Comparison of ENCODE assay signal across 23 cellular contexts in the genomic region with DNA sequence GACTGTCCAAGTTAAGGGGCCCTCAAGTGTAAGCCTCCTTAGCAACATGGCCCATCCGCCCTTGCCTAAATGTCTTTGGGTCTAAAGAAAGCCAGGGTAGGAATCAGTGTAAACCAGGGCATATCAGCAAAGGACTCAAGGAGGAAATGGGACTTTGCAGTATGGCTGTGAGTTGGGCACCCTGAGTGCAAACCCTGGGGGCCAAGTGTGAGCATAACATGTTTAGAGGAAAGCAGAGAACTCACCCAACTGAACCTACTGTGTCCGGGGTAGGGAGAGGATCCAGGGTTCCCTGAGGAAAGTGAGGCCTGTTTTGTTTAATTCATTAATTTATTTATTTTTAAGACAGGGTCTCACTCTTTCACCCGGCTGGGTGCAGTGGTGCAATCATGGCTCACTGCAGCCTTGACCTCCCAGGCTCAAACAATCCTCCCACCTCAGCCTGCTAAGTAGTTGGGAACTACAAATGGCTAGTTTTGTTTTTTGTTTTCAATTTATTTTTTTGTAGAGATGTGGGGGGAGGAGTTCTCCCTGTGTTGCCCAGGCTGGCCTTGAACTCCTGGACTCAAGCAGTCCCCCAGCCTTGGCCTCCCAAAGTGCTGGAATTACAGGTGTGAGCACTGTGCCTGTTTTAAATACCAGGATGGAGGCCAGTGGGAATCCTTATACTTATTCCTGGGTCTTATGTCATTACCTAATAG. TPM values are rescaled to one million over a fixed set of nuclear protein-coding genes. Genes with fewer than 3 reads are reported as not detected.
DNase-seq lines count a peak whose midpoint lies in the region; ATAC-seq, FAIRE-seq and TF ChIP-seq lines count a peak whose summit lies in the region.
"Had no signal": no experiment of that assay in that cellular context is flagged by ENCODE, and none has a peak within 500 bp of the region (broad histone marks: within the 10 kb centered on the region; RNA-seq: fewer than 3 reads in every experiment).

No MANE protein-coding gene starts in this region.

- H3K9ac ChIP-seq in GM12878 (ENCODE audit: control insufficient read depth, insufficient read depth, low read length): no peak overlapping the region
- no peak overlapping the region for H3K9ac ChIP-seq in mesendoderm (ENCODE audit: low read length)
- H3K9ac ChIP-seq: BLaER1 had no signal

- POLR2A ChIA-PET in GM12878 (lab: Charles Lee): no interaction called here

- BruUV-seq in GM12878 (replicated peaks; lab: Mats Ljungman, UMichigan): no TSS peak

- no peak for DNase-seq in T-helper 2 cell treated with Interferon-gamma antibody and Interleukin-4, amounts not matched to agents 5 μg/mL and 100 μg/mL, for 36 hours (ENCODE audit: low spot score)
- DNase-seq in T-helper 2 cell: no peak
- no peak for DNase-seq in GM12878 (ENCODE audit: low read depth, low spot score)
- no peak for DNase-seq in mesendoderm
- DNase-seq in NCI-H748 treated with DMSO at 0.1 percent for 48 hours (lab: John Stamatoyannopoulos, UW): no peak
- DNase-seq: CD4-positive, alpha-beta T cell; CD8-positive, alpha-beta memory T cell; DMS53; DMS79 treated with DMSO at 0.1 percent for 48 hours; GF-D8; H9 had no signal

- no peak overlapping the region for H3K4me2 ChIP-seq in GM12878 (ENCODE audit: control insufficient read depth, insufficient read depth)
- no peak overlapping the region for H3K4me2 ChIP-seq in mesendoderm (ENCODE audit: low read length)
- H3K4me2 ChIP-seq: BLaER1, GM23338 had no signal

- no peaks in the 10 kb centered on the region for H3K36me3 ChIP-seq in GM12878 (ENCODE audit: control insufficient read depth in 2 of 2, insufficient read depth in 2 of 2, low read length in 1 of 2)
- H3K36me3 ChIP-seq in mesendoderm (ENCODE audit: control insufficient read depth, insufficient read depth, low read length): no peaks in the 10 kb centered on the region
- H3K36me3 ChIP-seq: BLaER1 had no signal

- H3K27ac ChIP-seq in GM12878 (ENCODE audit: control insufficient read depth, insufficient read depth): no peak overlapping the region
- H3K27ac ChIP-seq in mesendoderm (ENCODE audit: low read depth, low read length): no peak overlapping the region
- H3K27ac ChIP-seq: 22Rv1, BLaER1, C4-2B had no signal

- no peak overlapping the region for H3K18ac ChIP-seq in mesendoderm (ENCODE audit: low read length)

- no peaks in the 10 kb centered on the region for H3K4me1 Mint-ChIP-seq in T-helper 2 cell treated with Interferon-gamma antibody and Interleukin-4, amounts not matched to agents 5 μg/mL and 100 μg/mL, for 36 hours (ENCODE audit: low read depth)
- H3K4me1 Mint-ChIP-seq: B cell; CD8-positive, alpha-beta memory T cell had no signal

- peak overlapping the region; percentile 42 for H3K27ac Mint-ChIP-seq in T-helper 2 cell treated with Interferon-gamma antibody and Interleukin-4, amounts not matched to agents 5 μg/mL and 100 μg/mL, for 36 hours
- H3K27ac Mint-ChIP-seq: B cell; CD4-positive, alpha-beta T cell; CD8-positive, alpha-beta memory T cell; GM23338; H9 had no signal

- H2AK5ac ChIP-seq in mesendoderm (ENCODE audit: low read length): no peak overlapping the region

- no peak overlapping the region for H3K4me3 Mint-ChIP-seq in T-helper 2 cell treated with Interferon-gamma antibody and Interleukin-4, amounts not matched to agents 5 μg/mL and 100 μg/mL, for 36 hours
- H3K4me3 Mint-ChIP-seq: B cell; CD4-positive, alpha-beta T cell; CD8-positive, alpha-beta memory T cell; GM23338; H9 had no signal

- no peak overlapping the region for H2BK15ac ChIP-seq in mesendoderm (replicated peaks; ENCODE audit: low read depth)

- H3K79me2 ChIP-seq in GM12878 (ENCODE audit: control insufficient read depth, insufficient read depth, low read length) (no peaks in the 10 kb centered on the region), mesendoderm (ENCODE audit: control insufficient read depth, insufficient read depth, low read length) (no peaks in the 10 kb centered on the region)

- CTCF ChIA-PET in GM12878 (lab: Yijun Ruan, JAX): no interaction called here

- H3K4ac ChIP-seq in mesendoderm (ENCODE audit: low read depth, low read length): peak overlapping the region; percentile 39

- WGBS in GM12878 (ENCODE audit: insufficient coverage, insufficient replicate concordance, low lambda C conversion rate, missing lambda C conversion rate): 92% methylated on average over 3 of the region's 3 CpGs
- no CpG with 5 or more reads among the region's 3 CpGs for WGBS in mesendoderm (ENCODE audit: extremely low coverage, insufficient coverage, low lambda C conversion rate)

- TF ChIP-seq EP300 in GM12878 (IDR thresholded peaks at IDR 0.05; ENCODE audit: borderline replicate concordance in 1 of 2, control insufficient read depth in 1 of 2, low read depth in 2 of 2, low read length in 2 of 2): no peak

- H3K36me3 Mint-ChIP-seq in T-helper 2 cell treated with Interferon-gamma antibody and Interleukin-4, amounts not matched to agents 5 μg/mL and 100 μg/mL, for 36 hours (ENCODE audit: low read depth): peaks cover 4% of the 10 kb centered on the region

- H3K23ac ChIP-seq in mesendoderm (ENCODE audit: low read length): no peak overlapping the region

- H2BK5ac ChIP-seq in mesendoderm (ENCODE audit: low read length): no peak overlapping the region

- FAIRE-seq in GM12878 (lab: Jason Lieb, UNC): no peak
- FAIRE-seq: A204.1, D721Med, GM19239 had no signal

- no peaks in the 10 kb centered on the region for H3K79me1 ChIP-seq in mesendoderm (ENCODE audit: low read length)

- H3K9me3 ChIP-seq in GM12878 (replicated peaks; ENCODE audit: control insufficient read depth, insufficient read depth, low read length): no peaks in the 10 kb centered on the region
- H3K9me3 ChIP-seq: BLaER1 had no signal

- H3K27me3 Mint-ChIP-seq in T-helper 2 cell treated with Interferon-gamma antibody and Interleukin-4, amounts not matched to agents 5 μg/mL and 100 μg/mL, for 36 hours (ENCODE audit: low read depth): no peaks in the 10 kb centered on the region
- H3K27me3 Mint-ChIP-seq: B cell; CD4-positive, alpha-beta T cell; CD8-positive, alpha-beta memory T cell had no signal

- no peak overlapping the region for H4K5ac ChIP-seq in mesendoderm (ENCODE audit: low read length)

- in situ Hi-C loops in GM12878 (cut with MboI): no loop called here

- no peak overlapping the region for H2BK120ac ChIP-seq in mesendoderm (ENCODE audit: low read depth, low read length)

- RAD21 ChIA-PET in GM12878 (lab: Charles Lee; ENCODE audit: unreplicated experiment): no interaction called here

- H3K56ac ChIP-seq in mesendoderm (ENCODE audit: low read length): no peak overlapping the region

- no peaks in the 10 kb centered on the region for H3K9me3 Mint-ChIP-seq in T-helper 2 cell treated with Interferon-gamma antibody and Interleukin-4, amounts not matched to agents 5 μg/mL and 100 μg/mL, for 36 hours
- H3K9me3 Mint-ChIP-seq: CD4-positive, alpha-beta T cell; CD8-positive, alpha-beta memory T cell; GM23338; H9 had no signal

- H3K27me3 ChIP-seq in GM12878 (replicated peaks in 1 of 2; ENCODE audit: control insufficient read depth in 2 of 2, insufficient read depth in 2 of 2, low read length in 1 of 2) (no peaks in the 10 kb centered on the region), mesendoderm (ENCODE audit: insufficient read depth, low read length, poor library complexity) (no peaks in the 10 kb centered on the region)
- H3K27me3 ChIP-seq: BLaER1 had no signal

- H4K8ac ChIP-seq in mesendoderm (ENCODE audit: low read depth, low read length): no peak overlapping the region

- H3K4me1 ChIP-seq in GM12878 (ENCODE audit: control insufficient read depth, insufficient read depth, low read length) (no peaks in the 10 kb centered on the region), mesendoderm (ENCODE audit: control insufficient read depth, low read depth, low read length) (peaks cover 1% of the 10 kb centered on the region)
- H3K4me1 ChIP-seq: BLaER1 had no signal

- H4K20me1 ChIP-seq in GM12878 (ENCODE audit: control insufficient read depth, insufficient read depth): no peaks in the 10 kb centered on the region
- H4K20me1 ChIP-seq: BLaER1 had no signal

- peak; percentile 39; the same call in 2 of the 3 replicates for ATAC-seq in GM12878
- no peak for ATAC-seq in HG02623 (IDR thresholded peaks at IDR 0.05; ENCODE audit: unreplicated experiment)
- ATAC-seq in activated CD4-positive, CD25-positive, alpha-beta regulatory T cell treated with anti-CD3 and anti-CD28 coated beads, Interleukin-2, amount 50 U/mL, for 24 hours: no peak
- ATAC-seq: GM23338, HCT116 had no signal

- TF ChIP-seq POLR2A in GM12878 (IDR thresholded peaks at IDR 0.05; ENCODE audit: low read depth, low read length): no peak

- TF ChIP-seq RAD21 in GM12878 (IDR thresholded peaks at IDR 0.05; ENCODE audit: insufficient read depth, low read depth, low read length): no peak

- TF ChIP-seq CTCF in GM12873 (IDR thresholded peaks at IDR 0.05; ENCODE audit: insufficient read depth, low read depth, low read length, missing control alignments) (peak; percentile 14), GM12878 (IDR thresholded peaks at IDR 0.05 in 2 of 3, conservative IDR thresholded peaks at IDR 0.05 in 1 of 3; ENCODE audit: control insufficient read depth in 2 of 3, extremely low read depth in 1 of 3, insufficient read depth in 1 of 3, low read depth in 3 of 3, low read length in 3 of 3) (no peak)

- intact Hi-C loops in GM12878 (cut with micrococcal nuclease; ENCODE audit: unreplicated experiment): no loop called here

- SMC1A ChIA-PET in GM12878 (lab: Charles Lee; ENCODE audit: uncharacterized antibody, unreplicated experiment): no interaction called here

- H3K4me3 ChIP-seq in GM12878 (no peak overlapping the region), mesendoderm (ENCODE audit: low read length) (no peak overlapping the region)
- H3K4me3 ChIP-seq: BLaER1, GM23338 had no signal

- H2AFZ ChIP-seq in GM12878 (ENCODE audit: control insufficient read depth, low read depth, low read length): no peak overlapping the region
- H2AFZ ChIP-seq: GM23338 had no signal

RNA-seq across cellular contexts. Expression of a gene that starts 51.0 kb away (rescaled TPM):
- 253 and 258 TPM in 2 replicates for total RNA-seq in GM12878 (2013; cell fraction: nucleolus; rRNA removed)
- total RNA-seq in GM12878 (2014; rRNA removed): 371 and 391 TPM in 2 replicates
- total RNA-seq in GM12878 (2014; rRNA removed; fragmentation: Illumina TruSeq; extraction: Trizol): 433 and 438 TPM in 2 replicates
- total RNA-seq in GM12878 (2021): 569 and 578 TPM in 2 replicates
- 153 TPM for polyA plus RNA-seq in GM12878 (2011; ENCODE audit: low read depth)
- 532 and 757 TPM in 2 replicates for polyA plus RNA-seq in GM12878 (2011; rRNA removed)
- polyA plus RNA-seq in GM12878 (2011; cell fraction: cytosol; rRNA removed): 223 and 243 TPM in 2 replicates
- 160 and 218 TPM in 2 replicates for polyA plus RNA-seq in GM12878 (2011; cell fraction: nucleus; rRNA removed)
- 205 and 244 TPM in 2 replicates for polyA plus RNA-seq in GM12878 (2012)
- 496 and 646 TPM in 2 replicates for polyA plus RNA-seq in GM12878 (2014; fragmentation: Illumina TruSeq; extraction: Trizol)
- polyA plus RNA-seq in GM12878 (2014; fragmentation: Nextera tagmentation; extraction: Ambion mirVana): 10 to 100 TPM; 79.1 to 99.1 TPM
- polyA plus RNA-seq in GM12878 (2014; rRNA removed): 446 and 466 TPM in 2 replicates
- polyA plus RNA-seq in GM12878 (2016; fragmentation: Nextera tagmentation; extraction: Ambion mirVana): 100 to 1,000 TPM; 608 to 616 TPM
- 390 and 647 TPM in 2 replicates for polyA minus RNA-seq in GM12878 (2011; rRNA and poly(A)+ RNA removed)
- polyA minus RNA-seq in GM12878 (2011; cell fraction: cytosol; rRNA and poly(A)+ RNA removed): 245 and 247 TPM in 2 replicates
- 91.0 and 178 TPM in 2 replicates for polyA minus RNA-seq in GM12878 (2011; cell fraction: nucleus; rRNA and poly(A)+ RNA removed)
- polyA plus RNA-seq in mesendoderm (2013, experiment 1 of 2): 215 TPM
- 213 TPM for polyA plus RNA-seq in mesendoderm (2013, experiment 2 of 2)
